8 cellular contexts compared by ENCODE assay signal in genomic region chr3:36729204-36730056, GRCh38. TPM values are rescaled to one million over a fixed set of nuclear protein-coding genes. Genes with fewer than 3 reads are reported as not detected.
DNase-seq lines count a peak whose midpoint lies in the region; ATAC-seq and TF ChIP-seq lines count a peak whose summit lies in the region.

No MANE protein-coding gene starts in this region.

- no peaks in the 10 kb centered on the region for H3F3A ChIP-seq in smooth muscle cell (ENCODE audit: low read depth)

- H3K27me3 ChIP-seq in adipocyte (replicated peaks; ENCODE audit: control insufficient read depth, insufficient read depth, low read length) (no peaks in the 10 kb centered on the region), left ventricle myocardium inferior (ENCODE audit: low read depth) (peaks cover 16% of the 10 kb centered on the region), smooth muscle cell (ENCODE audit: low read depth) (peaks cover 25% of the 10 kb centered on the region)

- ATAC-seq in GM18870 (IDR thresholded peaks at IDR 0.05; ENCODE audit: unreplicated experiment), result peak; percentile 69

- peak; percentile 88 for TF ChIP-seq CTCF in left ventricle myocardium inferior (IDR thresholded peaks at IDR 0.05; ENCODE audit: borderline replicate concordance)
- peak; percentile 78 for TF ChIP-seq CTCF in smooth muscle cell (IDR thresholded peaks at IDR 0.05; ENCODE audit: borderline replicate concordance, insufficient read depth, poor library complexity, severe bottlenecking)

- H3K4me3 ChIP-seq in adipocyte (ENCODE audit: low read length) (no peak overlapping the region), left ventricle myocardium inferior (no peak overlapping the region), smooth muscle cell (no peak overlapping the region)

- no peak overlapping the region for H2AFZ ChIP-seq in smooth muscle cell (ENCODE audit: low read depth)

- H3K79me2 ChIP-seq in smooth muscle cell (ENCODE audit: low read depth), result no peaks in the 10 kb centered on the region

- DNase-seq in CD1c-positive myeloid dendritic cell (ENCODE audit: extremely low spot score) (peak; percentile 57), NAMALWA (ENCODE audit: low spot score) (peak; percentile 70), adipocyte (ENCODE audit: low read depth) (peak; percentile 80), left ventricle myocardium inferior (no peak), smooth muscle cell (lab: John Stamatoyannopoulos, UW; ENCODE audit: unreplicated experiment) (no peak)
- no peak for DNase-seq in stimulated activated CD4-positive, alpha-beta T cell treated with anti-CD3 and anti-CD28 coated beads, Interleukin-15, amount 100 ng/mL, for 24 hours
- DNase-seq in activated CD8-positive, alpha-beta memory T cell treated with anti-CD3 and anti-CD28 coated beads, Interleukin-2, amount 50 U/mL, for 48 hours, result no peak

- intact Hi-C loops in left ventricle myocardium inferior (cut with micrococcal nuclease), result loop anchor here (5.0 kb wide), 1 partner anchor 138 kb away; no protein-coding TSS in a partner anchor

- H3K9me3 ChIP-seq in adipocyte (ENCODE audit: control insufficient read depth, low read length) (no peaks in the 10 kb centered on the region), left ventricle myocardium inferior (replicated peaks) (no peaks in the 10 kb centered on the region), smooth muscle cell (replicated peaks; ENCODE audit: low read depth) (no peaks in the 10 kb centered on the region)

- no peak overlapping the region for H3K4me2 ChIP-seq in smooth muscle cell

- no peak overlapping the region for H3K27ac ChIP-seq in left ventricle myocardium inferior (replicated peaks)
- no peak overlapping the region for H3K27ac ChIP-seq in smooth muscle cell (ENCODE audit: low read depth)

- no peaks in the 10 kb centered on the region for H3K36me3 ChIP-seq in adipocyte (ENCODE audit: control insufficient read depth, insufficient read depth, low read length, severe bottlenecking)
- no peaks in the 10 kb centered on the region for H3K36me3 ChIP-seq in left ventricle myocardium inferior
- no peaks in the 10 kb centered on the region for H3K36me3 ChIP-seq in smooth muscle cell (ENCODE audit: low read depth)

- H3K9ac ChIP-seq in adipocyte (ENCODE audit: low read length), result no peak overlapping the region
- H3K9ac ChIP-seq in smooth muscle cell (ENCODE audit: low read depth), result no peak overlapping the region

- no peaks in the 10 kb centered on the region for H4K20me1 ChIP-seq in smooth muscle cell (ENCODE audit: low read depth)

- H3K4me1 ChIP-seq in adipocyte (ENCODE audit: control insufficient read depth, insufficient read depth, low read length), result peaks cover 14% of the 10 kb centered on the region
- H3K4me1 ChIP-seq in left ventricle myocardium inferior, result peaks cover 10% of the 10 kb centered on the region
- H3K4me1 ChIP-seq in smooth muscle cell (ENCODE audit: low read depth), result no peaks in the 10 kb centered on the region

- WGBS in smooth muscle cell (ENCODE audit: low lambda C conversion rate), result 55% methylated on average over 9 of the region's 9 CpGs

RNA-seq across cellular contexts. Expression of gene DCLK3, which starts 34.9 kb away (rescaled TPM):
- 0.16 TPM for total RNA-seq in left ventricle myocardium inferior
- total RNA-seq in smooth muscle cell, result not detected in 2 replicates
- not detected in 2 replicates for polyA plus RNA-seq in smooth muscle cell

Comparison
In these comparisons a context has a peak if more than half of its experiments do, and no peak if none do; other contexts are left out.
1. DNase-seq: peak in CD1c-positive myeloid dendritic cell (single experiment), NAMALWA (single experiment) and adipocyte (single experiment); none in left ventricle myocardium inferior (single experiment), smooth muscle cell (single experiment), stimulated activated CD4-positive, alpha-beta T cell treated with anti-CD3 and anti-CD28 coated beads, Interleukin-15, amount 100 ng/mL, for 24 hours (single experiment) and activated CD8-positive, alpha-beta memory T cell treated with anti-CD3 and anti-CD28 coated beads, Interleukin-2, amount 50 U/mL, for 48 hours (single experiment).